8 cellular contexts compared by ENCODE assay signal in the genomic region with DNA sequence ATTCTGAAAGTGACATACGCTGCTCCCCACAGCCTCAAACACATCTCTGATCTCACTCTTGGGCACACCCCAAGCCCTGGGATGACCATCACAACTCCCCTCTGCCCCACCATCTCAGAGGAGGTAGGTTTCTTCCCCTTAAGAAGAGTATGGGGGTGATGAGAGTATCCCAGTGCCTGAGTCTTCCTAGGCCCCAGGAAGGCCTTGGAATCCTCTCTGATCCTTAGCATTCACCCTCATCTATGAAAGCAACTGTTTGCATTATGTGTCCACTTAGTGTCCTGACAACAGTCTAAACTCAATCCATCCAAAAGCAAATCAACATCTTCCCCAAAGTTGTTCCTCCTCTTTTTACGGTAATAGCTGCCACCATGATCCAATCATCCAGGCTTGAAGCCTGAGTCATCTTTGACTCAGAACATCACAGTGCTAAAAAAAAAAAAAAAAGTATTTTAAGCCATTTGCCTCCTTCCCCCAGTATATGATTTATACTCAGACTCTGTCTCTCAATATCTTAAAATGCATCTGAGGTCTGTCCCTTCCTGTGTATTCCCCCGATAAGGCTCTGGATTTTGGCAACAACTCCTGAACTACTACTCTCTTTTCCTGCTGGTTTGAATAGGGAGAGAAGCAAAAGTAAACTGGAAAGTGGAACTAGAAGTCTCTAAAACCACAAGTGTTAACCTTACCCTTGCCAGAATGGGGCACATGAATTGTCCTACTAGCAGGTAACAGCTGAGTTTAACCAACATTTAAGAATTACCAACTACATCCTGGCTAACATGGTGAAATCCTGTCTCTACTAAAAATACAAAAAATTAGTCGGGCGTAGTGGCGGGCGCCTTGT. TPM values are rescaled to one million over a fixed set of nuclear protein-coding genes. Genes with fewer than 3 reads are reported as not detected.
A peak's percentile ranks its signal among the peaks of the same experiment; 100 is the strongest.
DNase-seq lines count a peak whose midpoint lies in the region; ATAC-seq and TF ChIP-seq lines count a peak whose summit lies in the region.

No MANE protein-coding gene starts in this region.

- peak overlapping the region; percentile 75 to 83 (median 79) for H3K9ac ChIP-seq in skeletal muscle tissue (ENCODE audit: low read depth in 1 of 3, low read length in 3 of 3)

- H3K27ac ChIP-seq in skeletal muscle tissue (ENCODE audit: low read depth, low read length) = peak overlapping the region; percentile 97

- no peak for TF ChIP-seq CTCF in endothelial cell (IDR thresholded peaks at IDR 0.05; ENCODE audit: unreplicated experiment)

- H3K9me3 Mint-ChIP-seq in endothelial cell (ENCODE audit: unreplicated experiment) = no peaks in the 10 kb centered on the region

- peaks cover 6 to 17% (median 12%) of the 10 kb centered on the region in 3 donors for H3K36me3 ChIP-seq in skeletal muscle tissue (ENCODE audit: control insufficient read depth in 3 of 3, insufficient read depth in 3 of 3, low read length in 3 of 3)

- H3K27ac Mint-ChIP-seq in T-helper 17 cell (peak overlapping the region; percentile 72), endothelial cell (ENCODE audit: unreplicated experiment) (no peak overlapping the region)

- peak overlapping the region; percentile 70 for H3K4me3 Mint-ChIP-seq in T-helper 17 cell
- H3K4me3 Mint-ChIP-seq in endothelial cell (ENCODE audit: unreplicated experiment) = no peak overlapping the region

- H3K4me1 Mint-ChIP-seq in T-helper 17 cell (peaks cover 17% of the 10 kb centered on the region), endothelial cell (ENCODE audit: unreplicated experiment) (peaks cover 5% of the 10 kb centered on the region)

- peak overlapping the region; percentile 1 to 52 (median 44) for H3K4me3 ChIP-seq in skeletal muscle tissue (ENCODE audit: low read length in 3 of 3)

- H3K27me3 ChIP-seq in skeletal muscle tissue (ENCODE audit: control insufficient read depth in 3 of 3, insufficient read depth in 3 of 3, low read length in 3 of 3) = no peaks in the 10 kb centered on the region

- H3K4me1 ChIP-seq in skeletal muscle tissue (ENCODE audit: control insufficient read depth in 3 of 3, insufficient read depth in 3 of 3, low read length in 3 of 3) = peaks cover 34 to 48% (median 46%) of the 10 kb centered on the region in 3 donors

- H3K36me3 Mint-ChIP-seq in T-helper 17 cell (ENCODE audit: low read depth) (peaks cover 5% of the 10 kb centered on the region), endothelial cell (ENCODE audit: low read depth, unreplicated experiment) (no peaks in the 10 kb centered on the region)

- H3K9me3 ChIP-seq in T-helper 17 cell (ENCODE audit: control insufficient read depth, low read length, poor library complexity, severe bottlenecking) (no peaks in the 10 kb centered on the region), skeletal muscle tissue (ENCODE audit: control insufficient read depth in 3 of 3, low read length in 3 of 3) (no peaks in the 10 kb centered on the region)

- DNase-seq in ACHN (peak; percentile 61), T-helper 17 cell (no peak), fibroblast of the conjunctiva (ENCODE audit: low read depth) (peak; percentile 70), endothelial cell (ENCODE audit: low spot score) (no peak)
- DNase-seq in activated CD8-positive, alpha-beta memory T cell treated with anti-CD3 and anti-CD28 coated beads, Interleukin-2, amount 50 U/mL, for 4 hours = no peak

- no peaks in the 10 kb centered on the region for H3K27me3 Mint-ChIP-seq in T-helper 17 cell
- peaks cover 4% of the 10 kb centered on the region for H3K27me3 Mint-ChIP-seq in endothelial cell (ENCODE audit: unreplicated experiment)

- ATAC-seq in GM18873 (IDR thresholded peaks at IDR 0.05; ENCODE audit: low FRiP score, unreplicated experiment) (peak; percentile 34), HG03066 (IDR thresholded peaks at IDR 0.05; ENCODE audit: low read depth, unreplicated experiment) (peak; percentile 26), T-helper 17 cell (peak; percentile 37)

- in situ Hi-C loops in ACHN (cut with HindIII; ENCODE audit: low pct_ligation_motif_present, low pct_unique_long_range_greater_than_20kb, low sequenced_read_pairs) = no loop called here

RNA-seq across cellular contexts. Expression of a gene that starts 22.5 kb away (rescaled TPM):
- total RNA-seq in T-helper 17 cell = 1 to 10 TPM; 4.2 to 4.3 TPM
- total RNA-seq in skeletal muscle tissue = 13.6 TPM
- 2.0 TPM for total RNA-seq in endothelial cell (ENCODE audit: unreplicated experiment)

RNA-seq across cellular contexts. Expression of a gene that starts 39.3 kb away (rescaled TPM):
- total RNA-seq in T-helper 17 cell (10 to 100 TPM; 26.8 to 28.9 TPM), skeletal muscle tissue (24.5 TPM), endothelial cell (ENCODE audit: unreplicated experiment) (16.9 TPM)

RNA-seq across cellular contexts. Expression of a gene that starts 40.2 kb away (rescaled TPM):
- total RNA-seq in T-helper 17 cell (under 1 TPM in 1 of 2 donors, not detected in 1; 0.45 TPM), skeletal muscle tissue (not detected), endothelial cell (ENCODE audit: unreplicated experiment) (0.80 TPM)

RNA-seq across cellular contexts. Expression of a gene that starts 58.6 kb away (rescaled TPM):
- 1 to 10 TPM; 3.6 to 3.7 TPM for total RNA-seq in T-helper 17 cell
- 5.2 TPM for total RNA-seq in skeletal muscle tissue
- total RNA-seq in endothelial cell (ENCODE audit: unreplicated experiment) = 5.1 TPM

Comparison
In these comparisons a context has a peak if more than half of its experiments do, and no peak if none do; other contexts are left out.
1. DNase-seq: peak in ACHN (single experiment) and fibroblast of the conjunctiva (single experiment); none in T-helper 17 cell (0 of 3), activated CD8-positive, alpha-beta memory T cell treated with anti-CD3 and anti-CD28 coated beads, Interleukin-2, amount 50 U/mL, for 4 hours (single experiment) and endothelial cell (single experiment).
2. Peak in every context shown above with its lines, with median percentiles within 50 percentile points of each other: ATAC-seq.